In the genomic region with DNA sequence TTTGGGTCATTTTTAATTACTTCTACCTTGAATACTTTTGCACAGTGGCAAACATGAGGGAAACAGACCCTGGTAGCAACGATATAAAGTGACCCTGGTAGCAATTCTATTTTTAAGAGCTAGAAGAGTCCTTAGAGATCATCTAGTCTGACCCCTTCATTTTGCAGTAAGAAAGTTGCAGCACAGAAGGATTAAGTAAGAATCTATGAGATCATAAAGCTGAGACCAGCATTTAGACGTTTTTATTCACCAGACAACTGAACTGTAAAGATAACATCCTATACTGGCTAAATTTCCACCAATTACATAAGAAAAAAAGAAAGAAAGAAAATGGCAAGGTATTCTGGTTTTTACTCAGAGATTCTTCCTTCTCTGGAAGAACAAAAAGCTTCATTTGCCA, we compare ENCODE assay signal across 23 cellular contexts.
"Had no signal": no experiment of that assay in that cellular context is flagged by ENCODE, and none has a peak within 500 bp of the region (broad histone marks: within the 10 kb centered on the region; RNA-seq: fewer than 3 reads in every experiment).

No MANE protein-coding gene starts in this region.

- H3K4me1 ChIP-seq: foreskin keratinocyte had no signal

- H3K9me3 ChIP-seq: upper lobe of left lung had no signal

- H3K4me3 Mint-ChIP-seq: activated CD8-positive, alpha-beta T cell treated with anti-CD3 and anti-CD28 coated beads for 36 hours; activated naive CD8-positive, alpha-beta T cell treated with anti-CD3 and anti-CD28 coated beads, Interleukin-2, amount 10 ng/mL, durations not matched to agents 7 days and 5 days; activated T-helper 17 cell treated with anti-CD3 and anti-CD28 coated beads, Interleukin-2, amount 50 U/mL, for 72 hours; effector memory CD8-positive, alpha-beta T cell; naive B cell; neural crest cell; stimulated activated naive CD8-positive, alpha-beta T cell treated with anti-CD3 and anti-CD28 coated beads, Interleukin-15, Interleukin-2, amounts not matched to agents 100 ng/mL and 50 ng/mL, for 24 hours had no signal

- H3K27me3 ChIP-seq: brain microvascular endothelial cell, foreskin keratinocyte, upper lobe of left lung had no signal

- DNase-seq: activated CD4-positive, alpha-beta T cell treated with anti-CD3 and anti-CD28 coated beads for 48 hours; activated CD4-positive, CD25-positive, alpha-beta regulatory T cell; activated CD8-positive, alpha-beta T cell treated with anti-CD3 and anti-CD28 coated beads for 36 hours; activated naive CD4-positive, alpha-beta T cell treated with Interleukin-2 at 50 U/mL for 16 hours; activated naive CD8-positive, alpha-beta T cell treated with anti-CD3 and anti-CD28 coated beads, Interleukin-2, amount 10 ng/mL, durations not matched to agents 7 days and 5 days; activated T-cell treated with anti-CD3 and anti-CD28 coated beads, Interleukin-2, amount 50 U/mL, for 1 hour; aorta; brain microvascular endothelial cell; effector memory CD8-positive, alpha-beta T cell; foreskin keratinocyte; hippocampal formation; kidney; mammary epithelial cell; naive B cell; stimulated activated CD4-positive, alpha-beta T cell treated with anti-CD3 and anti-CD28 coated beads, Interleukin-2, amount 100 ng/mL, for 24 hours; T-helper 1 cell; T-helper 9 cell; upper lobe of left lung had no signal

- H3K36me3 ChIP-seq: brain microvascular endothelial cell had no signal

- H3K27ac Mint-ChIP-seq: activated CD8-positive, alpha-beta T cell treated with anti-CD3 and anti-CD28 coated beads for 36 hours; activated naive CD8-positive, alpha-beta T cell treated with anti-CD3 and anti-CD28 coated beads, Interleukin-2, amount 10 ng/mL, durations not matched to agents 7 days and 5 days; activated T-helper 17 cell treated with anti-CD3 and anti-CD28 coated beads, Interleukin-2, amount 50 U/mL, for 72 hours; effector memory CD8-positive, alpha-beta T cell; naive B cell; stimulated activated naive CD8-positive, alpha-beta T cell treated with anti-CD3 and anti-CD28 coated beads, Interleukin-15, Interleukin-2, amounts not matched to agents 100 ng/mL and 50 ng/mL, for 24 hours had no signal

- H3K4me1 Mint-ChIP-seq: activated naive CD8-positive, alpha-beta T cell treated with anti-CD3 and anti-CD28 coated beads, Interleukin-2, amount 10 ng/mL, durations not matched to agents 7 days and 5 days; activated T-helper 17 cell treated with anti-CD3 and anti-CD28 coated beads, Interleukin-2, amount 50 U/mL, for 72 hours; naive B cell; neural crest cell had no signal

- H3K4me3 ChIP-seq: upper lobe of left lung had no signal

- ATAC-seq: activated CD8-positive, alpha-beta T cell treated with anti-CD3 and anti-CD28 coated beads for 36 hours; activated T-helper 17 cell treated with anti-CD3 and anti-CD28 coated beads, Interleukin-2, amount 50 U/mL, for 72 hours; effector memory CD8-positive, alpha-beta T cell; foreskin keratinocyte; left lobe of liver; SK-N-SH treated with all-trans-retinoic acid at 6 μM for 48 hours had no signal

- H3K27me3 Mint-ChIP-seq: activated CD8-positive, alpha-beta T cell treated with anti-CD3 and anti-CD28 coated beads for 36 hours; activated naive CD8-positive, alpha-beta T cell treated with anti-CD3 and anti-CD28 coated beads, Interleukin-2, amount 10 ng/mL, durations not matched to agents 7 days and 5 days; activated T-helper 17 cell treated with anti-CD3 and anti-CD28 coated beads, Interleukin-2, amount 50 U/mL, for 72 hours; effector memory CD8-positive, alpha-beta T cell; naive B cell; stimulated activated naive CD8-positive, alpha-beta T cell treated with anti-CD3 and anti-CD28 coated beads, Interleukin-15, Interleukin-2, amounts not matched to agents 100 ng/mL and 50 ng/mL, for 24 hours had no signal

- H3K9me3 Mint-ChIP-seq: activated T-helper 17 cell treated with anti-CD3 and anti-CD28 coated beads, Interleukin-2, amount 50 U/mL, for 72 hours; effector memory CD8-positive, alpha-beta T cell; neural crest cell; stimulated activated naive CD8-positive, alpha-beta T cell treated with anti-CD3 and anti-CD28 coated beads, Interleukin-15, Interleukin-2, amounts not matched to agents 100 ng/mL and 50 ng/mL, for 24 hours had no signal
